2 cellular contexts compared by ENCODE assay signal in genomic region chr12:93773122-93773871, GRCh38.
TF ChIP-seq lines count a peak whose summit lies in the region.

No MANE protein-coding gene starts in this region.

TF ChIP-seq in HEK293, 187 proteins besides CTCF, POLR2A, EP300 and RAD21 (continued from another document):
- TF ChIP-seq TSHZ1 (tag by site-specific recombination; IDR thresholded peaks at IDR 0.05; ENCODE audit: borderline replicate concordance) = no peak
- no peak for TF ChIP-seq TRIM28 (IDR thresholded peaks at IDR 0.05; ENCODE audit: borderline replicate concordance, low read length)
- TF ChIP-seq SP7 (tag by site-specific recombination; IDR thresholded peaks at IDR 0.05) = peak; percentile 40; the same call in 1 of the 2 replicates
- peak; percentile 35; the same call in 1 of the 2 replicates for TF ChIP-seq WT1 (tag by site-specific recombination; IDR thresholded peaks at IDR 0.05)
- no peak for TF ChIP-seq TCF7L2 (IDR thresholded peaks at IDR 0.05; ENCODE audit: borderline replicate concordance, low read depth, low read length)
- no peak for TF ChIP-seq ZNF621 (tag by site-specific recombination; IDR thresholded peaks at IDR 0.05)
- TF ChIP-seq ZNF585B (tag by site-specific recombination; IDR thresholded peaks at IDR 0.05) = no peak
- no peak for TF ChIP-seq ZNF140 (tag by site-specific recombination; IDR thresholded peaks at IDR 0.05)
- no peak for TF ChIP-seq ZNF148 (tag by site-specific recombination; IDR thresholded peaks at IDR 0.05; ENCODE audit: borderline replicate concordance)
- TF ChIP-seq ZFHX2 (tag by site-specific recombination; conservative IDR thresholded peaks at IDR 0.05) = peak; percentile 86
- TF ChIP-seq, protein P1, sequence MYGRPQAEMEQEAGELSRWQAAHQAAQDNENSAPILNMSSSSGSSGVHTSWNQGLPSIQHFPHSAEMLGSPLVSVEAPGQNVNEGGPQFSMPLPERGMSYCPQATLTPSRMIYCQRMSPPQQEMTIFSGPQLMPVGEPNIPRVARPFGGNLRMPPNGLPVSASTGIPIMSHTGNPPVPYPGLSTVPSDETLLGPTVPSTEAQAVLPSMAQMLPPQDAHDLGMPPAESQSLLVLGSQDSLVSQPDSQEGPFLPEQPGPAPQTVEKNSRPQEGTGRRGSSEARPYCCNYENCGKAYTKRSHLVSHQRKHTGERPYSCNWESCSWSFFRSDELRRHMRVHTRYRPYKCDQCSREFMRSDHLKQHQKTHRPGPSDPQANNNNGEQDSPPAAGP (tag by site-specific recombination; IDR thresholded peaks at IDR 0.05) = no peak

TF ChIP-seq in GM12878, 131 proteins besides CTCF, POLR2A, EP300 and RAD21 (continued from another document):
- TF ChIP-seq, protein P2, sequence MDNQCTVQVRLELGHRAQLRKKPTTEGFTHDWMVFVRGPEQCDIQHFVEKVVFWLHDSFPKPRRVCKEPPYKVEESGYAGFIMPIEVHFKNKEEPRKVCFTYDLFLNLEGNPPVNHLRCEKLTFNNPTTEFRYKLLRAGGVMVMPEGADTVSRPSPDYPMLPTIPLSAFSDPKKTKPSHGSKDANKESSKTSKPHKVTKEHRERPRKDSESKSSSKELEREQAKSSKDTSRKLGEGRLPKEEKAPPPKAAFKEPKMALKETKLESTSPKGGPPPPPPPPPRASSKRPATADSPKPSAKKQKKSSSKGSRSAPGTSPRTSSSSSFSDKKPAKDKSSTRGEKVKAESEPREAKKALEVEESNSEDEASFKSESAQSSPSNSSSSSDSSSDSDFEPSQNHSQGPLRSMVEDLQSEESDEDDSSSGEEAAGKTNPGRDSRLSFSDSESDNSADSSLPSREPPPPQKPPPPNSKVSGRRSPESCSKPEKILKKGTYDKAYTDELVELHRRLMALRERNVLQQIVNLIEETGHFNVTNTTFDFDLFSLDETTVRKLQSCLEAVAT (IDR thresholded peaks at IDR 0.05) = no peak
- TF ChIP-seq IKZF2 (IDR thresholded peaks at IDR 0.05) = no peak
